ENCODE assay signal across 17 cellular contexts in the genomic region with DNA sequence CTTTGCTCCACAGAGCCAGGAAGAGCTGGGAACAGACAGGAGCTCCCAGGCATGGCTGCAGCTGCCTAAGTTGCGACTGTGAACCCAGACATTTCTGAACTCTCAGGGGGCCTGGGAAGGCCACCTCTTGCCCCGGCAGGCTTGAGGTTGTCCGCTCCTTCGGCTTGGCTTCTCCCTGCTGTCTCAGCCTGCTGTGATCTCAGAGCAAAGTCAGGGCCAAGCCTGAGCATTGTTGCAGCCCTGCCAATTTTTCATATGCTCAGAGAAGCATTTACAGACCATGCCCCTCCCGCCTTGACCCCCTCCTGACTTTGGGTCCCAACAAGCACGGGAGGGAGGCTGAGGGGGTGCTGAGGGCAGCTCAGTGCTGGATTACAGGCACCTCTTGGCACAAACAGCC.
A peak's percentile ranks its signal among the peaks of the same experiment; 100 is the strongest.
DNase-seq lines count a peak whose midpoint lies in the region; ATAC-seq and TF ChIP-seq lines count a peak whose summit lies in the region.
"Had no signal": no experiment of that assay in that cellular context is flagged by ENCODE, and none has a peak within 500 bp of the region (broad histone marks: within the 10 kb centered on the region; RNA-seq: fewer than 3 reads in every experiment).

No MANE protein-coding gene starts in this region.

- H3K36me3 ChIP-seq in neural progenitor cell = no peaks in the 10 kb centered on the region
- H3K36me3 ChIP-seq: BLaER1, HAP-1 had no signal

- no CpG with 5 or more reads among the region's 6 CpGs for WGBS in H9 (ENCODE audit: extremely low coverage, insufficient read length, low lambda C conversion rate)

- no peak for DNase-seq in H9
- peak; percentile 67 for DNase-seq in brain pericyte (ENCODE audit: low read depth, low spot score)
- no peak for DNase-seq in neural progenitor cell (ENCODE audit: low spot score)
- DNase-seq in sciatic nerve (ENCODE audit: low spot score) = no peak
- no peak for DNase-seq in NCI-H2227 treated with DMSO at 0.1 percent for 48 hours (lab: John Stamatoyannopoulos, UW)
- DNase-seq in cerebellar nuclear complex (lab: John Stamatoyannopoulos, UW) = no peak
- DNase-seq in substantia nigra (lab: John Stamatoyannopoulos, UW) = no peak
- DNase-seq in stimulated activated naive CD4-positive, alpha-beta T cell (lab: John Stamatoyannopoulos, UW) = no peak
- DNase-seq: 8988T; AML-193; Caco-2; CD8-positive, alpha-beta memory T cell; DND-41; GDM1 had no signal

- H3K23ac ChIP-seq in H9 (ENCODE audit: insufficient read length, low read depth, low read length) = no peak overlapping the region

- H3K14ac ChIP-seq in H9 (ENCODE audit: insufficient read depth, low read length) = peak overlapping the region; percentile 63; the same call in 1 of the 2 replicates

- no peak overlapping the region for H4K5ac ChIP-seq in H9 (ENCODE audit: insufficient read length, low read depth, low read length)

- ATAC-seq in sciatic nerve = peak; percentile 27
- ATAC-seq: GM23338 had no signal

- TF ChIP-seq CTCF in H9 (conservative IDR thresholded peaks at IDR 0.05) = no peak
- TF ChIP-seq CTCF in neural progenitor cell (IDR thresholded peaks at IDR 0.05) = no peak

- no peak overlapping the region; the same call in 1 of the 2 replicates for H3K4ac ChIP-seq in H9 (ENCODE audit: low read depth, low read length)

- H2BK20ac ChIP-seq in H9 (ENCODE audit: low read depth, low read length, poor library complexity, severe bottlenecking) = no peak overlapping the region

- H3K27me3 Mint-ChIP-seq in H9 (ENCODE audit: low read depth) (no peaks in the 10 kb centered on the region), neural progenitor cell (ENCODE audit: insufficient read depth, low read depth) (no peaks in the 10 kb centered on the region)
- H3K27me3 Mint-ChIP-seq: CD8-positive, alpha-beta memory T cell had no signal

- H3K79me1 ChIP-seq in H9 (ENCODE audit: insufficient read depth, low read depth, low read length, poor library complexity, severe bottlenecking) = no peaks in the 10 kb centered on the region

- H3K27ac Mint-ChIP-seq in H9 (no peak overlapping the region), neural progenitor cell (no peak overlapping the region)
- H3K27ac Mint-ChIP-seq: CD8-positive, alpha-beta memory T cell; GM23338 had no signal

- H3K9me3 ChIP-seq in H9 (ENCODE audit: control insufficient read depth, low read depth, low read length) (no peaks in the 10 kb centered on the region), neural progenitor cell (ENCODE audit: low read depth) (peaks cover under 1% of the 10 kb centered on the region)
- H3K9me3 ChIP-seq: BLaER1, Caco-2, HAP-1 had no signal

- H3K4me1 Mint-ChIP-seq in H9 (no peaks in the 10 kb centered on the region), neural progenitor cell (no peaks in the 10 kb centered on the region)
- H3K4me1 Mint-ChIP-seq: CD8-positive, alpha-beta memory T cell had no signal

- no peak overlapping the region for H3K56ac ChIP-seq in H9 (ENCODE audit: insufficient read length, low read depth, low read length)

- H3K9me3 Mint-ChIP-seq in H9 (peaks cover 2 to 3% of the 10 kb centered on the region in 2 experiments; a peak in 4 of 5 replicates), neural progenitor cell (no peaks in the 10 kb centered on the region)

- no peak overlapping the region for H3K4me3 Mint-ChIP-seq in H9
- H3K4me3 Mint-ChIP-seq in neural progenitor cell = no peak overlapping the region
- H3K4me3 Mint-ChIP-seq: CD8-positive, alpha-beta memory T cell; GM23338 had no signal

- no peak overlapping the region for H2AK5ac ChIP-seq in H9 (ENCODE audit: insufficient read length, low read length)

- peaks cover 0 to 3% (median 2%) of the 10 kb centered on the region in 3 experiments; a peak in 2 of 7 replicates for H3K36me3 Mint-ChIP-seq in H9 (ENCODE audit: insufficient read depth in 1 of 3, low read depth in 3 of 3)
- no peaks in the 10 kb centered on the region for H3K36me3 Mint-ChIP-seq in neural progenitor cell
- H3K36me3 Mint-ChIP-seq: CD8-positive, alpha-beta memory T cell had no signal

- no peak overlapping the region for H4K91ac ChIP-seq in H9 (ENCODE audit: insufficient read length, low read depth, low read length)

- H3K23me2 ChIP-seq in H9 (ENCODE audit: insufficient read length, low read depth, low read length, poor library complexity, severe bottlenecking) = no peaks in the 10 kb centered on the region

- no peak overlapping the region for H4K8ac ChIP-seq in H9 (replicated peaks; ENCODE audit: insufficient read length, low read depth, low read length)

- no peak overlapping the region for H3K18ac ChIP-seq in H9 (ENCODE audit: insufficient read length, low read depth, low read length)

- no peaks in the 10 kb centered on the region for H3F3A ChIP-seq in neural progenitor cell (ENCODE audit: low read depth)

- H3K27me3 ChIP-seq in H9 (ENCODE audit: insufficient read depth, low read length) (no peaks in the 10 kb centered on the region), neural progenitor cell (no peaks in the 10 kb centered on the region)
- H3K27me3 ChIP-seq: BLaER1 had no signal

- H2BK15ac ChIP-seq in H9 (ENCODE audit: low read depth, low read length) = no peak overlapping the region

- H3K4me2 ChIP-seq in H9 (ENCODE audit: insufficient read depth, insufficient read length, low read length) = no peak overlapping the region
- H3K4me2 ChIP-seq in neural progenitor cell = no peak overlapping the region
- H3K4me2 ChIP-seq: BLaER1, GM23338 had no signal

- H3K79me2 ChIP-seq in H9 (ENCODE audit: insufficient read depth, low read length) (no peaks in the 10 kb centered on the region), neural progenitor cell (ENCODE audit: low read depth) (no peaks in the 10 kb centered on the region)

- no peak overlapping the region for H2BK120ac ChIP-seq in H9 (ENCODE audit: low read depth, low read length, poor library complexity, severe bottlenecking)

- intact Hi-C loops in sciatic nerve (cut with DNase I) = no loop called here

- no peak overlapping the region for H2BK12ac ChIP-seq in H9 (ENCODE audit: insufficient read length, low read depth, low read length)

- H3K27ac ChIP-seq in H9 (ENCODE audit: insufficient read length, low read depth, low read length) (no peak overlapping the region), neural progenitor cell (no peak overlapping the region), substantia nigra (ENCODE audit: low read depth, low read length, poor library complexity, severe bottlenecking) (no peak overlapping the region)
- H3K27ac ChIP-seq: BLaER1 had no signal

- H3T11ph ChIP-seq in H9 (ENCODE audit: low read length) = no peak overlapping the region

- no peak overlapping the region for H3K4me3 ChIP-seq in neural progenitor cell
- H3K4me3 ChIP-seq: BLaER1, GM23338, HAP-1 had no signal

- H2BK5ac ChIP-seq in H9 (ENCODE audit: insufficient read length, low read length) = no peak overlapping the region

- H3K9ac ChIP-seq in H9 (ENCODE audit: extremely low read depth, insufficient read length, low read length) (no peak overlapping the region), neural progenitor cell (no peak overlapping the region)
- H3K9ac ChIP-seq: BLaER1 had no signal

- H3K4me1 ChIP-seq in H9 (ENCODE audit: insufficient read depth, low read length) (no peaks in the 10 kb centered on the region), neural progenitor cell (no peaks in the 10 kb centered on the region)
- H3K4me1 ChIP-seq: BLaER1, Caco-2, HAP-1 had no signal

- no peak overlapping the region for H2AFZ ChIP-seq in H9 (ENCODE audit: low read length)
- H2AFZ ChIP-seq in neural progenitor cell (replicated peaks) = peak overlapping the region; percentile 34
- H2AFZ ChIP-seq: GM23338 had no signal

- H4K20me1 ChIP-seq in H9 (ENCODE audit: control insufficient read depth, insufficient read depth, insufficient read length) (no peaks in the 10 kb centered on the region), neural progenitor cell (ENCODE audit: low read depth) (no peaks in the 10 kb centered on the region)
- H4K20me1 ChIP-seq: BLaER1 had no signal
